24 cellular contexts compared by ENCODE assay signal in the genomic region with DNA sequence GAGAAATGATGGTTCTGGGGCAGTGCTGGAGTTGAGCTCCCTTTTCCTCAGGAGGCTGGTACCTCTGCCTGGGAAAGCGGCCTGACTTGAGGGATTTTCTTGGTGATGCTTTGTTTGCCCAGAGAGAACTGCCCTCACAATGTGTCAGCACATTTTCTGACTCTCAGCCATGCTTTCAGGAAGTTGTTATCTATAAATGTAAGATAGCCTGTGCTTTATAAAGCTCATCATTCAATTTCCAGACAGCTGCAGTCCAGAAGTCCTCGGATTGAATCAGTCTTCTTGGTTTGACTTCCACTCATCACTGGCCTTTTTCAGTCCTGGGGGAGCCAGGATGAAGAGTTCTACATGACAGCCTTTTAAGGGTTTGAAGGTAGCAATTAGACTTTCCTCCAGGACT. TPM values are rescaled to one million over a fixed set of nuclear protein-coding genes. Genes with fewer than 3 reads are reported as not detected.
"Had no signal": no experiment of that assay in that cellular context is flagged by ENCODE, and none has a peak within 500 bp of the region (broad histone marks: within the 10 kb centered on the region; RNA-seq: fewer than 3 reads in every experiment).

No MANE protein-coding gene starts in this region.

- H3K27me3 ChIP-seq: ascending aorta, dorsolateral prefrontal cortex, right atrium auricular region, testis, upper lobe of right lung had no signal

- H3K36me3 Mint-ChIP-seq: natural killer cell had no signal

- H3K4me3 Mint-ChIP-seq: activated T-helper 1 cell treated with anti-CD3 and anti-CD28 coated beads, Interleukin-12 subunit alpha, Interleukin-12 subunit beta, Interleukin-2, Interleukin-4 antibody, amounts not matched to agents 30 ng/mL and 10 ng/mL and 1 ng/mL, durations not matched to agents 14 hours and 24 hours and 36 hours; endodermal cell; natural killer cell; stimulated activated naive CD8-positive, alpha-beta T cell treated with anti-CD3 and anti-CD28 coated beads, Interleukin-15, Interleukin-2, amounts not matched to agents 100 ng/mL and 50 ng/mL, for 24 hours; T-helper 17 cell had no signal

- H3K9me3 ChIP-seq: ascending aorta, left ventricle myocardium inferior, neutrophil, right atrium auricular region, testis, upper lobe of right lung had no signal

- H3K4me1 ChIP-seq: ascending aorta, left ventricle myocardium inferior, testis, upper lobe of right lung had no signal

- H3K27ac Mint-ChIP-seq: activated T-helper 1 cell treated with anti-CD3 and anti-CD28 coated beads, Interleukin-12 subunit alpha, Interleukin-12 subunit beta, Interleukin-2, Interleukin-4 antibody, amounts not matched to agents 30 ng/mL and 10 ng/mL and 1 ng/mL, durations not matched to agents 14 hours and 24 hours and 36 hours; endodermal cell; natural killer cell; stimulated activated naive CD8-positive, alpha-beta T cell treated with anti-CD3 and anti-CD28 coated beads, Interleukin-15, Interleukin-2, amounts not matched to agents 100 ng/mL and 50 ng/mL, for 24 hours; T-helper 17 cell had no signal

- H3K36me3 ChIP-seq: ascending aorta, cardiac muscle cell, left ventricle myocardium inferior, neutrophil, right atrium auricular region, upper lobe of right lung had no signal

- DNase-seq: activated naive CD4-positive, alpha-beta T cell; endodermal cell; hippocampal formation; left ventricle myocardium inferior; natural killer cell; stimulated activated CD4-positive, alpha-beta T cell treated with anti-CD3 and anti-CD28 coated beads, Interleukin-15, amount 100 ng/mL, for 24 hours; stimulated activated CD4-positive, alpha-beta T cell treated with anti-CD3 and anti-CD28 coated beads, Interleukin-4, amount 100 ng/mL, for 4 hours; stimulated activated CD8-positive, alpha-beta memory T cell treated with anti-CD3 and anti-CD28 coated beads, Interleukin-4, amount 100 ng/mL, for 48 hours; T-helper 17 cell; testis; upper lobe of right lung had no signal

- H3K4me3 ChIP-seq: ascending aorta, cardiac muscle cell, dorsolateral prefrontal cortex, left ventricle myocardium inferior, right atrium auricular region, skin epidermis, testis, upper lobe of right lung had no signal

- H3K4me1 Mint-ChIP-seq: endodermal cell, natural killer cell, T-helper 17 cell had no signal

- ATAC-seq: natural killer cell, T-helper 17 cell, upper lobe of right lung had no signal

- H3K27ac ChIP-seq: ascending aorta, cardiac muscle cell, left ventricle myocardium inferior, neutrophil, right atrium auricular region, skin epidermis, testis, upper lobe of right lung had no signal

- H3K9me3 Mint-ChIP-seq: activated T-helper 1 cell treated with anti-CD3 and anti-CD28 coated beads, Interleukin-12 subunit alpha, Interleukin-12 subunit beta, Interleukin-2, Interleukin-4 antibody, amounts not matched to agents 30 ng/mL and 10 ng/mL and 1 ng/mL, durations not matched to agents 14 hours and 24 hours and 36 hours; endodermal cell; natural killer cell; stimulated activated naive CD8-positive, alpha-beta T cell treated with anti-CD3 and anti-CD28 coated beads, Interleukin-15, Interleukin-2, amounts not matched to agents 100 ng/mL and 50 ng/mL, for 24 hours had no signal

RNA-seq across cellular contexts. Expression of a gene that starts 13.4 kb away (rescaled TPM):
- total RNA-seq: activated CD8-positive, alpha-beta memory T cell treated with anti-CD3 and anti-CD28 coated beads for 36 hours; activated T-helper 1 cell treated with anti-CD3 and anti-CD28 coated beads, Interleukin-12 subunit alpha, Interleukin-12 subunit beta, Interleukin-2, Interleukin-4 antibody, amounts not matched to agents 30 ng/mL and 10 ng/mL and 1 ng/mL, durations not matched to agents 14 hours and 24 hours and 36 hours; ascending aorta; cardiac muscle cell; endodermal cell; epithelial cell of proximal tubule; kidney epithelial cell; left ventricle myocardium inferior; mucosa of gallbladder; natural killer cell; posterior vena cava; right atrium auricular region; T-helper 17 cell; upper lobe of right lung had no signal
